26 cellular contexts compared by ENCODE assay signal in genomic region chr2:33616873-33617272, GRCh38. TPM values are rescaled to one million over a fixed set of nuclear protein-coding genes. Genes with fewer than 3 reads are reported as not detected.
DNase-seq lines count a peak whose midpoint lies in the region; ATAC-seq, FAIRE-seq and TF ChIP-seq lines count a peak whose summit lies in the region.
"Had no signal": no experiment of that assay in that cellular context is flagged by ENCODE, and none has a peak within 500 bp of the region (broad histone marks: within the 10 kb centered on the region; RNA-seq: fewer than 3 reads in every experiment).

No MANE protein-coding gene starts in this region.

- no peak overlapping the region for H3K14ac ChIP-seq in trophoblast cell (ENCODE audit: low read length)

- no peak overlapping the region for H3K9ac ChIP-seq in astrocyte (ENCODE audit: low read length)
- no peak overlapping the region for H3K9ac ChIP-seq in trophoblast cell (ENCODE audit: low read length)
- H3K9ac ChIP-seq: BLaER1 treated with 17β-estradiol and CSF1 and Interleukin-3, amounts not matched to agents 10 nM and 100 nM had no signal

- no peak overlapping the region for H4K8ac ChIP-seq in trophoblast cell (ENCODE audit: low read depth, low read length)

- H3K4ac ChIP-seq in trophoblast cell (ENCODE audit: low read depth, low read length), result no peak overlapping the region

- peaks cover 12% of the 10 kb centered on the region for H3K9me3 Mint-ChIP-seq in astrocyte (ENCODE audit: unreplicated experiment)
- H3K9me3 Mint-ChIP-seq in GM23338, result peaks cover 74% of the 10 kb centered on the region

- H3K4me3 ChIP-seq in astrocyte (ENCODE audit: insufficient read depth, low read depth, low read length) (no peak overlapping the region), trophoblast cell (ENCODE audit: low read depth, low read length) (no peak overlapping the region), GM23338 (no peak overlapping the region)
- H3K4me3 ChIP-seq: BLaER1 treated with 17β-estradiol and CSF1 and Interleukin-3, amounts not matched to agents 10 nM and 100 nM; SJCRH30 had no signal

- no peak overlapping the region for H3K18ac ChIP-seq in trophoblast cell (ENCODE audit: low read length)

- H3F3A ChIP-seq in GM23338 (replicated peaks; ENCODE audit: low read depth), result no peaks in the 10 kb centered on the region

- TF ChIP-seq CTCF in astrocyte (IDR thresholded peaks at IDR 0.05; ENCODE audit: insufficient read depth, low read depth, low read length), result no peak
- TF ChIP-seq CTCF in GM10248 (IDR thresholded peaks at IDR 0.05; ENCODE audit: control extremely low read depth, extremely low read depth, low read depth, missing control alignments), result no peak
- no peak for TF ChIP-seq CTCF in GM23338 (conservative IDR thresholded peaks at IDR 0.05; ENCODE audit: low read depth in 2 of 2)

- no peak overlapping the region for H2BK120ac ChIP-seq in trophoblast cell (ENCODE audit: insufficient read depth, low read length, poor library complexity)

- no peaks in the 10 kb centered on the region for H3K79me1 ChIP-seq in trophoblast cell (ENCODE audit: low read length)

- H3K4me3 Mint-ChIP-seq in astrocyte (ENCODE audit: unreplicated experiment) (no peak overlapping the region), GM23338 (no peak overlapping the region)
- H3K4me3 Mint-ChIP-seq: activated naive CD8-positive, alpha-beta T cell treated with anti-CD3 and anti-CD28 coated beads, Interleukin-2, amount 50 U/mL, for 24 hours; T-cell; type B pancreatic cell had no signal

- no peak for FAIRE-seq in astrocyte (lab: Jason Lieb, UNC)

- no peaks in the 10 kb centered on the region for H3K9me2 ChIP-seq in GM23338 (ENCODE audit: insufficient read depth)

- H3K36me3 ChIP-seq in astrocyte (ENCODE audit: insufficient read depth, low read length) (no peaks in the 10 kb centered on the region), trophoblast cell (ENCODE audit: control insufficient read depth in 1 of 2, insufficient read depth in 2 of 2, low read length in 2 of 2) (no peaks in the 10 kb centered on the region), GM23338 (ENCODE audit: insufficient read depth) (peaks cover 29% of the 10 kb centered on the region)
- H3K36me3 ChIP-seq: neutrophil, SJCRH30 had no signal

- DNase-seq in astrocyte (ENCODE audit: low read depth) (peak; percentile 14), trophoblast cell (no peak), GM10248 (ENCODE audit: extremely low spot score) (no peak), GM23338 (ENCODE audit: low spot score) (no peak)
- DNase-seq in activated CD8-positive, alpha-beta memory T cell treated with anti-CD3 and anti-CD28 coated beads, Interleukin-2, amount 50 U/mL, for 4 hours, result no peak
- DNase-seq: activated CD4-positive, alpha-beta T cell treated with anti-CD3 and anti-CD28 coated beads for 1 hour; activated gamma-delta T cell treated with Interleukin-2 at 50 U/mL for 16 hours; activated naive CD8-positive, alpha-beta T cell treated with anti-CD3 and anti-CD28 coated beads, Interleukin-2, amount 50 U/mL, for 24 hours; activated T-cell treated with anti-CD3 and anti-CD28 coated beads, Interleukin-2, amount 50 U/mL, for 1 hour; Caco-2; cerebellar nuclear complex; DMS79 treated with DMSO at 0.1 percent for 48 hours; GOT3; mesendoderm; NCI-H1417 treated with DMSO at 0.1 percent for 48 hours; NCI-H446 treated with DMSO at 0.1 percent for 48 hours; SJCRH30; T-cell had no signal

- no peak overlapping the region for H4K12ac ChIP-seq in trophoblast cell (ENCODE audit: low read depth, low read length)

- H2AK5ac ChIP-seq in trophoblast cell (ENCODE audit: low read length), result no peak overlapping the region

- no peaks in the 10 kb centered on the region for H3K27me3 ChIP-seq in astrocyte (ENCODE audit: insufficient read depth, low read length)
- H3K27me3 ChIP-seq in trophoblast cell (ENCODE audit: insufficient read depth, low read length), result no peaks in the 10 kb centered on the region
- no peaks in the 10 kb centered on the region for H3K27me3 ChIP-seq in GM23338 (ENCODE audit: insufficient read depth)
- H3K27me3 ChIP-seq: BLaER1 treated with 17β-estradiol and CSF1 and Interleukin-3, amounts not matched to agents 10 nM and 100 nM; neutrophil; SJCRH30 had no signal

- WGBS in trophoblast cell (ENCODE audit: extremely low coverage, insufficient coverage, insufficient read length), result no CpG with 5 or more reads among the region's 2 CpGs

- H3K27ac ChIP-seq in astrocyte (ENCODE audit: low read depth, low read length) (no peak overlapping the region), trophoblast cell (ENCODE audit: low read depth, low read length) (peak overlapping the region; percentile 25), GM23338 (ENCODE audit: low read depth) (no peak overlapping the region)
- H3K27ac ChIP-seq: BLaER1 treated with 17β-estradiol and CSF1 and Interleukin-3, amounts not matched to agents 10 nM and 100 nM; epithelial cell of prostate; neutrophil; SJCRH30 had no signal

- H3K4me1 ChIP-seq in astrocyte (ENCODE audit: insufficient read depth, low read length) (no peaks in the 10 kb centered on the region), trophoblast cell (ENCODE audit: control insufficient read depth in 1 of 2, insufficient read depth in 2 of 2, low read length in 2 of 2) (peaks cover 0 to 2% of the 10 kb centered on the region in 2 experiments), GM23338 (ENCODE audit: insufficient read depth) (peaks cover 24% of the 10 kb centered on the region)
- H3K4me1 ChIP-seq: SJCRH30 had no signal

- H3K36me3 Mint-ChIP-seq in astrocyte (ENCODE audit: low read depth, unreplicated experiment) (no peaks in the 10 kb centered on the region), GM23338 (ENCODE audit: low read depth) (peaks cover 91% of the 10 kb centered on the region)
- H3K36me3 Mint-ChIP-seq: type B pancreatic cell had no signal

- POLR2A ChIA-PET in GM10248 (lab: Yijun Ruan, JAX), result no interaction called here

- H3K27ac Mint-ChIP-seq in astrocyte (ENCODE audit: unreplicated experiment), result peak overlapping the region; percentile 53
- no peak overlapping the region for H3K27ac Mint-ChIP-seq in GM23338
- H3K27ac Mint-ChIP-seq: activated naive CD8-positive, alpha-beta T cell treated with anti-CD3 and anti-CD28 coated beads, Interleukin-2, amount 50 U/mL, for 24 hours; T-cell; type B pancreatic cell had no signal

- no peak overlapping the region for H4K91ac ChIP-seq in trophoblast cell (ENCODE audit: low read depth, low read length)

- H2BK12ac ChIP-seq in trophoblast cell (ENCODE audit: low read length), result no peak overlapping the region

- H3K9me3 ChIP-seq in astrocyte (ENCODE audit: insufficient read depth, low read depth, low read length) (no peaks in the 10 kb centered on the region), trophoblast cell (ENCODE audit: insufficient read depth, low read depth, low read length) (peaks cover 3% of the 10 kb centered on the region)
- H3K9me3 ChIP-seq: neutrophil had no signal

- H2AFZ ChIP-seq in astrocyte (ENCODE audit: low read depth, low read length) (no peak overlapping the region), trophoblast cell (ENCODE audit: insufficient read depth, low read length, poor library complexity) (no peak overlapping the region), GM23338 (no peak overlapping the region)

- H3K27me3 Mint-ChIP-seq in astrocyte (ENCODE audit: low read depth, unreplicated experiment), result no peaks in the 10 kb centered on the region
- peaks cover 3% of the 10 kb centered on the region for H3K27me3 Mint-ChIP-seq in GM23338 (ENCODE audit: insufficient read depth, low read depth, poor library complexity)
- H3K27me3 Mint-ChIP-seq: activated naive CD8-positive, alpha-beta T cell treated with anti-CD3 and anti-CD28 coated beads, Interleukin-2, amount 50 U/mL, for 24 hours; type B pancreatic cell had no signal

- no peaks in the 10 kb centered on the region for H3K79me2 ChIP-seq in astrocyte (ENCODE audit: insufficient read depth, low read length)
- no peaks in the 10 kb centered on the region for H3K79me2 ChIP-seq in trophoblast cell (ENCODE audit: control insufficient read depth, insufficient read depth, low read length, poor library complexity)
- H3K79me2 ChIP-seq in GM23338 (replicated peaks; ENCODE audit: insufficient read depth), result peaks cover 6% of the 10 kb centered on the region

- CTCF ChIA-PET in GM10248 (lab: Yijun Ruan, JAX), result no interaction called here

- H3K4me2 ChIP-seq in astrocyte (ENCODE audit: low read length) (no peak overlapping the region), trophoblast cell (ENCODE audit: low read length) (no peak overlapping the region), GM23338 (no peak overlapping the region)
- H3K4me2 ChIP-seq: BLaER1 treated with 17β-estradiol and CSF1 and Interleukin-3, amounts not matched to agents 10 nM and 100 nM had no signal

- no peak overlapping the region for H2BK5ac ChIP-seq in trophoblast cell (ENCODE audit: low read depth, low read length, poor library complexity)

- H4K20me1 ChIP-seq in astrocyte (ENCODE audit: insufficient read depth, low read length), result no peaks in the 10 kb centered on the region
- H4K20me1 ChIP-seq in GM23338 (replicated peaks; ENCODE audit: insufficient read depth), result no peaks in the 10 kb centered on the region
- H4K20me1 ChIP-seq: BLaER1 treated with 17β-estradiol and CSF1 and Interleukin-3, amounts not matched to agents 10 nM and 100 nM had no signal

- H3K4me1 Mint-ChIP-seq in astrocyte (ENCODE audit: low read depth, unreplicated experiment) (peaks cover 9% of the 10 kb centered on the region), GM23338 (peaks cover 26% of the 10 kb centered on the region)
- H3K4me1 Mint-ChIP-seq: activated naive CD8-positive, alpha-beta T cell treated with anti-CD3 and anti-CD28 coated beads, Interleukin-2, amount 50 U/mL, for 24 hours; T-cell had no signal

- no peak overlapping the region for H3K23ac ChIP-seq in trophoblast cell (ENCODE audit: low read length)

- peak; percentile 75 for ATAC-seq in GM18868 (IDR thresholded peaks at IDR 0.05; ENCODE audit: unreplicated experiment)
- ATAC-seq in HG03442 (IDR thresholded peaks at IDR 0.05; ENCODE audit: unreplicated experiment), result peak; percentile 66
- ATAC-seq in GM23338, result no peak
- ATAC-seq: activated naive CD8-positive, alpha-beta T cell treated with anti-CD3 and anti-CD28 coated beads, Interleukin-2, amount 50 U/mL, for 24 hours; left lobe of liver; Panc1; T-cell had no signal

TF ChIP-seq in GM23338, 12 proteins besides CTCF, POLR2A, EP300 and RAD21 (continues in another document):
- no peak for TF ChIP-seq CREB1 (CRISPR knock-in tag; IDR thresholded peaks at IDR 0.05; ENCODE audit: low read depth)
- no peak for TF ChIP-seq EZH2 (IDR thresholded peaks at IDR 0.05; ENCODE audit: low read depth, unreplicated experiment)
- no peak for TF ChIP-seq ZNF114 (CRISPR knock-in tag; IDR thresholded peaks at IDR 0.05)
- TF ChIP-seq NANOG (IDR thresholded peaks at IDR 0.05; ENCODE audit: borderline replicate concordance), result no peak

RNA-seq across cellular contexts. Expression of gene FAM98A, which starts 17.8 kb away (rescaled TPM):
- 94.1 and 106 TPM in 2 replicates for total RNA-seq in astrocyte
- 62.9 and 63.2 TPM in 2 replicates for polyA plus RNA-seq in trophoblast cell (2013)
- total RNA-seq in GM23338 (2014; rRNA removed; shearing (Covaris generic)), result 68.6 and 78.8 TPM in 2 replicates
- 148 and 149 TPM in 2 replicates for polyA plus RNA-seq in GM23338 (2016; fragmentation: Nextera tagmentation; extraction: Ambion mirVana)
